Comparison of ENCODE assay signal across 16 cellular contexts in genomic region chr11:12216100-12216499, GRCh38.
DNase-seq lines count a peak whose midpoint lies in the region; ATAC-seq and TF ChIP-seq lines count a peak whose summit lies in the region.
"Had no signal": no experiment of that assay in that cellular context is flagged by ENCODE, and none has a peak within 500 bp of the region (broad histone marks: within the 10 kb centered on the region; RNA-seq: fewer than 3 reads in every experiment).

No MANE protein-coding gene starts in this region.

- peak overlapping the region; percentile 53; the same call in 1 of the 3 replicates for H2BK15ac ChIP-seq in IMR-90 (ENCODE audit: low read depth, low read length)

- TF ChIP-seq RAD21 in IMR-90 (IDR thresholded peaks at IDR 0.05; ENCODE audit: low read length), result no peak

- H3K79me1 ChIP-seq in IMR-90 (ENCODE audit: low read depth in 1 of 2, low read length in 2 of 2), result peaks cover 41 to 98% of the 10 kb centered on the region in 2 experiments

- H3K4me2 ChIP-seq in IMR-90 (ENCODE audit: low read depth, low read length), result no peak overlapping the region
- H3K4me2 ChIP-seq: hepatocyte had no signal

- POLR2A ChIA-PET in CD4-positive, alpha-beta T cell (lab: Charles Lee), result interaction anchor here (1.3 kb wide), 1 partner anchor 20 kb away, joined by 3 read pairs; no protein-coding TSS in a partner anchor
- POLR2A ChIA-PET in IMR-90 (lab: Charles Lee; ENCODE audit: unreplicated experiment), result interaction anchor here (1.0 kb wide), 1 partner anchor 8 kb away, joined by 3 read pairs; no protein-coding TSS in a partner anchor

- BruUV-seq in IMR-90 (replicated peaks; lab: Mats Ljungman, UMichigan), result no TSS peak

- H3K36me3 ChIP-seq in IMR-90 (ENCODE audit: control insufficient read depth, insufficient read depth, low read length) (peaks cover 65% of the 10 kb centered on the region), rectal smooth muscle tissue (ENCODE audit: control insufficient read depth, insufficient read depth, low read length) (peaks cover 23% of the 10 kb centered on the region)
- H3K36me3 ChIP-seq: BE2C, colonic mucosa had no signal

- H3K27ac ChIP-seq in CD4-positive, alpha-beta T cell (ENCODE audit: low read depth, low read length), result no peak overlapping the region
- H3K27ac ChIP-seq in IMR-90 (ENCODE audit: insufficient read depth, low read length) (no peak overlapping the region), epithelial cell of prostate (peak overlapping the region; percentile 35), rectal smooth muscle tissue (ENCODE audit: low read depth, low read length) (peak overlapping the region; percentile 10)
- H3K27ac ChIP-seq: colonic mucosa, vagina had no signal

- no peak overlapping the region for H2AK9ac ChIP-seq in IMR-90 (replicated peaks; ENCODE audit: low read depth, low read length, poor library complexity)

- H3K9me3 ChIP-seq in CD4-positive, alpha-beta T cell (ENCODE audit: control insufficient read depth, low read length), result no peaks in the 10 kb centered on the region
- no peaks in the 10 kb centered on the region for H3K9me3 ChIP-seq in IMR-90 (ENCODE audit: control insufficient read depth, insufficient read depth, low read length)
- H3K9me3 ChIP-seq: BE2C, colonic mucosa, vagina had no signal

- ATAC-seq in CD4-positive, alpha-beta T cell (ENCODE audit: poor library complexity), result no peak
- ATAC-seq in IMR-90 (ENCODE audit: low read depth) (no peak), HG02840 (IDR thresholded peaks at IDR 0.05; ENCODE audit: low FRiP score, unreplicated experiment) (no peak), HG03175 (IDR thresholded peaks at IDR 0.05; ENCODE audit: unreplicated experiment) (no peak)
- ATAC-seq: activated naive CD8-positive, alpha-beta T cell treated with anti-CD3 and anti-CD28 coated beads, Interleukin-2, amount 50 U/mL, for 24 hours had no signal

- H3K4ac ChIP-seq in IMR-90 (ENCODE audit: low read depth, low read length), result peak overlapping the region; percentile 64

- H3K9me1 ChIP-seq in IMR-90 (ENCODE audit: insufficient read depth, low read length), result peaks cover 46% of the 10 kb centered on the region

- H3K56ac ChIP-seq in IMR-90 (ENCODE audit: extremely low read depth, insufficient read depth, low read length), result no peak overlapping the region

- no peaks in the 10 kb centered on the region for H4K20me1 ChIP-seq in IMR-90 (ENCODE audit: insufficient read depth, low read length)

- dilution Hi-C loops in IMR-90 (cut with HindIII; ENCODE audit: low sequenced_read_pairs, unreplicated experiment), result no loop called here

- no peak overlapping the region for H2AFZ ChIP-seq in IMR-90 (replicated peaks; ENCODE audit: low read length, poor library complexity)
- H2AFZ ChIP-seq: GM23248, hepatocyte had no signal

- 93% methylated on average over 9 of the region's 11 CpGs; no CpG with 5 or more reads in 1 of the 2 experiments for WGBS in IMR-90 (ENCODE audit: extremely low coverage in 2 of 2, insufficient read length in 1 of 2), 2 experiments

- no peak overlapping the region for H3K18ac ChIP-seq in IMR-90 (ENCODE audit: low read depth, low read length)

- H2BK20ac ChIP-seq in IMR-90 (ENCODE audit: low read depth, low read length), result 0 out of 2 replicates have a peak overlapping the region, but pooled peaks have one; percentile 27

- no peaks in the 10 kb centered on the region for H3K9me3 Mint-ChIP-seq in CD4-positive, alpha-beta T cell
- H3K9me3 Mint-ChIP-seq: activated naive CD8-positive, alpha-beta T cell treated with anti-CD3 and anti-CD28 coated beads, Interleukin-2, amount 50 U/mL, for 24 hours had no signal

- intact Hi-C loops in CD4-positive, alpha-beta T cell (cut with DNase I, micrococcal nuclease), result no loop called here
- intact Hi-C loops in IMR-90 (cut with micrococcal nuclease), result no loop called here

- peak overlapping the region; percentile 61 for H2BK5ac ChIP-seq in IMR-90 (ENCODE audit: low read depth, low read length, poor library complexity, severe bottlenecking)

- peak overlapping the region; percentile 50; the same call in 1 of the 2 replicates for H4K91ac ChIP-seq in IMR-90 (ENCODE audit: insufficient read depth, low read depth, low read length)

- H3K27me3 Mint-ChIP-seq in CD4-positive, alpha-beta T cell, result no peaks in the 10 kb centered on the region
- H3K27me3 Mint-ChIP-seq: activated naive CD8-positive, alpha-beta T cell treated with anti-CD3 and anti-CD28 coated beads, Interleukin-2, amount 50 U/mL, for 24 hours had no signal

- H3K4me1 ChIP-seq in IMR-90 (ENCODE audit: control insufficient read depth, insufficient read depth, low read length) (peaks cover 34% of the 10 kb centered on the region), rectal smooth muscle tissue (ENCODE audit: control insufficient read depth, insufficient read depth, low read length) (peaks cover 41% of the 10 kb centered on the region)
- H3K4me1 ChIP-seq: BE2C had no signal

- peak overlapping the region; percentile 56; the same call in 1 of the 2 replicates for H2AK5ac ChIP-seq in IMR-90 (ENCODE audit: low read depth, low read length)

- H3K4me3 ChIP-seq in IMR-90 (ENCODE audit: insufficient read depth, low read depth, low read length) (no peak overlapping the region), rectal smooth muscle tissue (ENCODE audit: low read length) (no peak overlapping the region)
- H3K4me3 ChIP-seq: colonic mucosa, GM23248, hepatocyte, vagina had no signal

- peak overlapping the region; percentile 44; the same call in 1 of the 2 replicates for H3K23ac ChIP-seq in IMR-90 (ENCODE audit: low read depth, low read length)

- no peaks in the 10 kb centered on the region for H3K27me3 ChIP-seq in CD4-positive, alpha-beta T cell (ENCODE audit: control insufficient read depth, insufficient read depth, low read length)
- no peaks in the 10 kb centered on the region for H3K27me3 ChIP-seq in IMR-90 (ENCODE audit: control insufficient read depth, insufficient read depth, low read length)
- no peaks in the 10 kb centered on the region for H3K27me3 ChIP-seq in rectal smooth muscle tissue (ENCODE audit: control insufficient read depth, insufficient read depth, low read length)
- H3K27me3 ChIP-seq: BE2C, colonic mucosa, hepatocyte, vagina had no signal

- H3K14ac ChIP-seq in IMR-90 (replicated peaks; ENCODE audit: low read depth, low read length), result peak overlapping the region; percentile 56; the same call in 1 of the 2 replicates

- peak overlapping the region; percentile 44 for H2BK120ac ChIP-seq in IMR-90 (ENCODE audit: low read depth, low read length)

- in situ Hi-C loops in IMR-90 (cut with MboI; ENCODE audit: low sequenced_read_pairs), result no loop called here

- no peak overlapping the region for H3K4me3 Mint-ChIP-seq in CD4-positive, alpha-beta T cell
- H3K4me3 Mint-ChIP-seq: activated naive CD8-positive, alpha-beta T cell treated with anti-CD3 and anti-CD28 coated beads, Interleukin-2, amount 50 U/mL, for 24 hours had no signal

- no peak overlapping the region for H3K9ac ChIP-seq in IMR-90 (ENCODE audit: low read depth, low read length)
- H3K9ac ChIP-seq in rectal smooth muscle tissue (ENCODE audit: low read length), result no peak overlapping the region
- H3K9ac ChIP-seq: GM23248 had no signal

- peaks cover 56% of the 10 kb centered on the region for H3K36me3 Mint-ChIP-seq in CD4-positive, alpha-beta T cell (ENCODE audit: low read depth)

- H4K8ac ChIP-seq in IMR-90 (ENCODE audit: low read depth in 2 of 2, low read length in 2 of 2), result peak overlapping the region in 1 of 2 experiments; percentile 58; a peak in 2 of 4 replicates

- peak overlapping the region; percentile 47 for H3K27ac Mint-ChIP-seq in CD4-positive, alpha-beta T cell

- TF ChIP-seq CTCF in CD4-positive, alpha-beta T cell (IDR thresholded peaks at IDR 0.05), result no peak
- TF ChIP-seq CTCF in IMR-90 (conservative IDR thresholded peaks at IDR 0.05; ENCODE audit: low read depth, low read length), result no peak

- no peak for TF ChIP-seq POLR2A in IMR-90 (IDR thresholded peaks at IDR 0.05; ENCODE audit: low read depth, low read length)

- peak overlapping the region; percentile 10; the same call in 1 of the 2 replicates for H4K5ac ChIP-seq in IMR-90 (ENCODE audit: low read depth, low read length)

- CTCF ChIA-PET in CD4-positive, alpha-beta T cell (lab: Charles Lee), result interaction anchor here (1.6 kb wide), 1 partner anchor 20 kb away, joined by 3 read pairs; no protein-coding TSS in a partner anchor
- CTCF ChIA-PET in IMR-90 (lab: Yijun Ruan, JAX), result interaction anchor here (0.6 kb wide), 1 partner anchor 648 kb away, joined by 3 read pairs; no protein-coding TSS in a partner anchor

- DNase-seq in CD4-positive, alpha-beta T cell, result no peak
- DNase-seq in IMR-90 (no peak), epithelial cell of prostate (ENCODE audit: low read depth, low spot score) (no peak), T1000 (lab: John Stamatoyannopoulos, UW) (no peak)
- DNase-seq: activated CD4-positive, alpha-beta T cell treated with anti-CD3 and anti-CD28 coated beads for 48 hours; activated naive CD8-positive, alpha-beta T cell treated with anti-CD3 and anti-CD28 coated beads, Interleukin-2, amount 50 U/mL, for 24 hours; activated T-cell treated with anti-CD3 and anti-CD28 coated beads for 4 hours; BE2C; GM23248; stimulated activated CD4-positive, alpha-beta T cell treated with anti-CD3 and anti-CD28 coated beads, Interleukin-2, amount 100 ng/mL, for 24 hours had no signal

- peaks cover 16% of the 10 kb centered on the region for H3K4me1 Mint-ChIP-seq in CD4-positive, alpha-beta T cell (ENCODE audit: low read depth)

TF ChIP-seq in IMR-90, 13 proteins besides CTCF, POLR2A, EP300 and RAD21 (continues in another document):
- TF ChIP-seq CEBPB (IDR thresholded peaks at IDR 0.05; ENCODE audit: low read depth, low read length) (no peak), CHD1 (IDR thresholded peaks at IDR 0.05; ENCODE audit: low read depth, low read length) (no peak), RFX5 (IDR thresholded peaks at IDR 0.05; ENCODE audit: low read depth, low read length) (no peak), MAZ (IDR thresholded peaks at IDR 0.05; ENCODE audit: borderline replicate concordance, low read depth, low read length) (no peak), SMC3 (IDR thresholded peaks at IDR 0.05; ENCODE audit: low read depth, low read length) (no peak), USF2 (IDR thresholded peaks at IDR 0.05; ENCODE audit: low read depth, low read length) (no peak), BHLHE40 (IDR thresholded peaks at IDR 0.05; ENCODE audit: low read depth, low read length) (no peak), FOS (IDR thresholded peaks at IDR 0.05; ENCODE audit: low read depth, low read length) (no peak), MAFK (IDR thresholded peaks at IDR 0.05; ENCODE audit: low read depth, low read length) (no peak), MXI1 (IDR thresholded peaks at IDR 0.05; ENCODE audit: borderline replicate concordance, low read depth, low read length) (no peak), RCOR1 (IDR thresholded peaks at IDR 0.05; ENCODE audit: insufficient replicate concordance, low read length) (no peak)

Comparison
In these comparisons a context has a peak if more than half of its experiments do, and no peak if none do; other contexts are left out.
1. H3K27ac ChIP-seq: peak in epithelial cell of prostate (single experiment) and rectal smooth muscle tissue (single experiment); none in CD4-positive, alpha-beta T cell (single experiment) and IMR-90 (single experiment).